Comparison of ENCODE assay signal across 22 cellular contexts in the genomic region with DNA sequence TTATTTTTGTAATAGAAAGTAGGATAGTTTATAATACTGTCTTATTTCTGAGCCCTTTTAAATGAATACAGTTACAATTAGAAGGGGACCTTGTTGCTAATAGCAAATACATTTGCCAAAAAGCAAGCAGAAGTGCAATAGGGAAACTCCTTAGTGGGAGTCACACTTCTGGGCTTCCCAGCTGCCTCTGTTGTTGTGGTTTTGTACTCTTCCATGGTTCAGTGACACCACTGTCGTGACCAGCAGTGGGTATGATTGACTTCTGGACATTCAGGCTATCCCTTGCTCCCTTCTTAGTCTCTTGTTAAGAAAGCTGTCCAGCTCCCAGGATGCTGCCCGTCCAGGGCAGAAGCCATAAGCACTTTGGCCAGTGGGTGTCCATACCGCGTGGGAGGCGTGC. TPM values are rescaled to one million over a fixed set of nuclear protein-coding genes. Genes with fewer than 3 reads are reported as not detected.
DNase-seq lines count a peak whose midpoint lies in the region; FAIRE-seq and TF ChIP-seq lines count a peak whose summit lies in the region.
"Had no signal": no experiment of that assay in that cellular context is flagged by ENCODE, and none has a peak within 500 bp of the region (broad histone marks: within the 10 kb centered on the region; RNA-seq: fewer than 3 reads in every experiment).

No MANE protein-coding gene starts in this region.

- CTCF ChIA-PET in OCI-LY7 (lab: Charles Lee; ENCODE audit: unreplicated experiment): no interaction called here
- CTCF ChIA-PET in activated naive CD4-positive, alpha-beta T cell treated with anti-CD3 and anti-CD28 coated beads for 36 hours (lab: Charles Lee): interaction anchor here (0.6 kb wide), 1 partner anchor 831 kb away, joined by 3 read pairs; no protein-coding TSS in a partner anchor

- peaks cover 81% of the 10 kb centered on the region for H3K4me1 ChIP-seq in BLaER1
- peaks cover 74% of the 10 kb centered on the region for H3K4me1 ChIP-seq in OCI-LY7 (ENCODE audit: insufficient read depth, low read length, poor library complexity, severe bottlenecking)
- H3K4me1 ChIP-seq: adrenal gland, colonic mucosa had no signal

- H3K36me3 ChIP-seq in BLaER1: no peaks in the 10 kb centered on the region
- no peaks in the 10 kb centered on the region for H3K36me3 ChIP-seq in OCI-LY7 (ENCODE audit: insufficient read depth, low read length)
- H3K36me3 ChIP-seq: colonic mucosa, transverse colon had no signal

- peaks cover 17% of the 10 kb centered on the region for H3K4me1 Mint-ChIP-seq in activated naive CD4-positive, alpha-beta T cell treated with anti-CD3 and anti-CD28 coated beads for 36 hours (ENCODE audit: low read depth)
- H3K4me1 Mint-ChIP-seq in chondrocyte (ENCODE audit: low read depth): peaks cover 39% of the 10 kb centered on the region

- no peaks in the 10 kb centered on the region for H3K9me2 ChIP-seq in OCI-LY7 (ENCODE audit: insufficient read depth, low read length)

- DNase-seq in GM19239 (ENCODE audit: insufficient read length, low spot score) (no peak), OCI-LY7 (ENCODE audit: low spot score) (peak; percentile 47), myocyte (ENCODE audit: low read depth) (peak; percentile 63), NCI-H1105 (lab: John Stamatoyannopoulos, UW) (no peak), chondrocyte (ENCODE audit: low spot score) (no peak), globus pallidus (ENCODE audit: low spot score) (no peak)
- no peak for DNase-seq in activated naive CD4-positive, alpha-beta T cell treated with anti-CD3 and anti-CD28 coated beads for 36 hours
- DNase-seq: activated CD4-positive, alpha-beta T cell treated with anti-CD3 and anti-CD28 coated beads, Interleukin-2, amount 50 U/mL, for 48 hours; activated effector memory CD4-positive, alpha-beta T cell treated with Interleukin-2 at 50 U/mL for 16 hours; adrenal gland; Calu3; colonic mucosa; EL; endodermal cell; kidney; NCI-H1417; nucleus accumbens; stimulated activated CD4-positive, alpha-beta T cell treated with anti-CD3 and anti-CD28 coated beads, Interleukin-4, amount 100 ng/mL, for 24 hours; transverse colon had no signal

- H3K4me3 ChIP-seq in BLaER1 (no peak overlapping the region), OCI-LY7 (ENCODE audit: low read depth, low read length, poor library complexity, severe bottlenecking) (no peak overlapping the region)
- H3K4me3 ChIP-seq: A549, adrenal gland, colonic mucosa, transverse colon had no signal

- H3K27ac ChIP-seq in BLaER1 (0 out of 2 replicates have a peak overlapping the region, but pooled peaks have one; percentile 12), OCI-LY7 (ENCODE audit: low read depth, low read length, poor library complexity, severe bottlenecking) (no peak overlapping the region)
- H3K27ac ChIP-seq: A549, adrenal gland, colonic mucosa, transverse colon had no signal

- H3K9me3 ChIP-seq in BLaER1 (no peaks in the 10 kb centered on the region), OCI-LY7 (ENCODE audit: low read length) (no peaks in the 10 kb centered on the region)
- H3K9me3 ChIP-seq: A549, adrenal gland, colonic mucosa, transverse colon had no signal

- H3K27me3 Mint-ChIP-seq in activated naive CD4-positive, alpha-beta T cell treated with anti-CD3 and anti-CD28 coated beads for 36 hours (ENCODE audit: low read depth): no peaks in the 10 kb centered on the region
- H3K27me3 Mint-ChIP-seq in chondrocyte (ENCODE audit: low read depth): no peaks in the 10 kb centered on the region

- H3K36me3 Mint-ChIP-seq in activated naive CD4-positive, alpha-beta T cell treated with anti-CD3 and anti-CD28 coated beads for 36 hours (ENCODE audit: low read depth): no peaks in the 10 kb centered on the region
- H3K36me3 Mint-ChIP-seq in chondrocyte (ENCODE audit: low read depth): peaks cover 3% of the 10 kb centered on the region
- H3K36me3 Mint-ChIP-seq: WTC11 had no signal

- no peaks in the 10 kb centered on the region for H3K9me3 Mint-ChIP-seq in activated naive CD4-positive, alpha-beta T cell treated with anti-CD3 and anti-CD28 coated beads for 36 hours
- H3K9me3 Mint-ChIP-seq in chondrocyte (ENCODE audit: low read depth): no peaks in the 10 kb centered on the region
- H3K9me3 Mint-ChIP-seq: endodermal cell, WTC11 had no signal

- TF ChIP-seq CTCF in OCI-LY7 (conservative IDR thresholded peaks at IDR 0.05; ENCODE audit: low read length) (no peak), chondrocyte (IDR thresholded peaks at IDR 0.05) (no peak)

- H4K20me1 ChIP-seq in BLaER1: no peaks in the 10 kb centered on the region
- no peaks in the 10 kb centered on the region for H4K20me1 ChIP-seq in OCI-LY7 (ENCODE audit: insufficient read depth, low read length)

- no peak overlapping the region for H3K9ac ChIP-seq in BLaER1

- intact Hi-C loops in OCI-LY7 (cut with micrococcal nuclease; ENCODE audit: unreplicated experiment): no loop called here
- intact Hi-C loops in activated naive CD4-positive, alpha-beta T cell treated with anti-CD3 and anti-CD28 coated beads for 36 hours (cut with micrococcal nuclease): no loop called here

- POLR2A ChIA-PET in OCI-LY7 (lab: Charles Lee): interaction anchor here (0.6 to 2.8 kb wide), 2 partner anchors 9 to 178 kb away, joined by 3 to 16 read pairs; no protein-coding TSS in a partner anchor

- FAIRE-seq in GM19239 (lab: Jason Lieb, UNC): peak; percentile 65
- FAIRE-seq: A549, kidney had no signal

- no peak overlapping the region for H3K27ac Mint-ChIP-seq in activated naive CD4-positive, alpha-beta T cell treated with anti-CD3 and anti-CD28 coated beads for 36 hours
- no peak overlapping the region for H3K27ac Mint-ChIP-seq in chondrocyte (ENCODE audit: unreplicated experiment)
- H3K27ac Mint-ChIP-seq: endodermal cell had no signal

- H3K4me2 ChIP-seq in BLaER1 (peak overlapping the region; percentile 69), OCI-LY7 (ENCODE audit: low read length) (peak overlapping the region; percentile 35)
- H3K4me2 ChIP-seq: A549 had no signal

- no peaks in the 10 kb centered on the region for H3K27me3 ChIP-seq in BLaER1
- H3K27me3 ChIP-seq: adrenal gland, colonic mucosa, transverse colon had no signal

- H3K79me2 ChIP-seq in OCI-LY7 (ENCODE audit: insufficient read depth, low read depth, low read length): no peaks in the 10 kb centered on the region

- BruUV-seq in OCI-LY7 (replicated peaks; lab: Mats Ljungman, UMichigan): no TSS peak

- H3K4me3 Mint-ChIP-seq in activated naive CD4-positive, alpha-beta T cell treated with anti-CD3 and anti-CD28 coated beads for 36 hours: no peak overlapping the region
- no peak overlapping the region for H3K4me3 Mint-ChIP-seq in chondrocyte (ENCODE audit: unreplicated experiment)
- H3K4me3 Mint-ChIP-seq: endodermal cell, WTC11 had no signal

- H2AFZ ChIP-seq in OCI-LY7 (ENCODE audit: low read length): no peak overlapping the region

RNA-seq across cellular contexts. Expression of a gene that starts 22.6 kb away (rescaled TPM):
- 4.0 and 8.7 TPM in 2 replicates for total RNA-seq in OCI-LY7 (2014; rRNA removed; shearing (Covaris generic))
- total RNA-seq in OCI-LY7 (2022): 19.9 and 21.0 TPM in 2 replicates
- total RNA-seq in myocyte: 34.6 and 48.4 TPM in 2 replicates
- 43.5 TPM for polyA plus RNA-seq in myocyte (2012)
- total RNA-seq in activated naive CD4-positive, alpha-beta T cell treated with anti-CD3 and anti-CD28 coated beads for 36 hours: 1 to 10 TPM; 5.2 to 5.8 TPM
- 32.9 to 55.1 TPM (median 37.1 TPM) in 3 replicates for total RNA-seq in chondrocyte

RNA-seq across cellular contexts. Expression of a gene that starts 52.4 kb away (rescaled TPM):
- total RNA-seq in OCI-LY7 (2014; rRNA removed; shearing (Covaris generic)): 6.4 and 9.3 TPM in 2 replicates
- total RNA-seq in OCI-LY7 (2022) (4.5 and 4.9 TPM in 2 replicates), myocyte (3.2 and 3.9 TPM in 2 replicates), chondrocyte (1.2 to 1.3 TPM (median 1.2 TPM) in 3 replicates)
- 2.7 TPM for polyA plus RNA-seq in myocyte (2012)
- 1 to 10 TPM; 2.6 to 3.1 TPM for total RNA-seq in activated naive CD4-positive, alpha-beta T cell treated with anti-CD3 and anti-CD28 coated beads for 36 hours

RNA-seq across cellular contexts. Expression of a gene that starts 53.4 kb away (rescaled TPM):
- 8.3 and 11.4 TPM in 2 replicates for total RNA-seq in OCI-LY7 (2014; rRNA removed; shearing (Covaris generic))
- total RNA-seq in OCI-LY7 (2022) (29.7 and 30.6 TPM in 2 replicates), myocyte (10.3 and 15.9 TPM in 2 replicates), chondrocyte (10.9 to 15.3 TPM (median 13.9 TPM) in 3 replicates)
- 7.3 TPM for polyA plus RNA-seq in myocyte (2012)
- total RNA-seq in activated naive CD4-positive, alpha-beta T cell treated with anti-CD3 and anti-CD28 coated beads for 36 hours: 10 to 100 TPM; 41.1 to 43.2 TPM

Comparison
In these comparisons a context has a peak if more than half of its experiments do, and no peak if none do; other contexts are left out.
1. DNase-seq: peak in OCI-LY7 (single experiment) and myocyte (single experiment); none in GM19239 (single experiment), NCI-H1105 (single experiment), activated naive CD4-positive, alpha-beta T cell treated with anti-CD3 and anti-CD28 coated beads for 36 hours (single experiment), chondrocyte (single experiment) and globus pallidus (single experiment).